In genomic region chr3:2001306-2002108, GRCh38 we compare ENCODE assay signal across 26 cellular contexts.
"Had no signal": no experiment of that assay in that cellular context is flagged by ENCODE, and none has a peak within 500 bp of the region (broad histone marks: within the 10 kb centered on the region; RNA-seq: fewer than 3 reads in every experiment).

No MANE protein-coding gene starts in this region.

- H3K9me3 Mint-ChIP-seq: activated CD8-positive, alpha-beta T cell treated with anti-CD3 and anti-CD28 coated beads for 36 hours had no signal

- H3K4me3 Mint-ChIP-seq: activated CD4-positive, alpha-beta T cell treated with anti-CD3 and anti-CD28 coated beads, Interleukin-2, amount 10 ng/mL, durations not matched to agents 7 days and 5 days; activated CD8-positive, alpha-beta T cell treated with anti-CD3 and anti-CD28 coated beads for 36 hours; dendritic cell treated with granulocyte-macrophage colony-stimulating factor and Interleukin-4, amounts not matched to agents 40 ng/mL and 50 ng/mL, for 4 days; endodermal cell; natural killer cell treated with Interleukin-12 subunit alpha and Interleukin-12 subunit beta and Interleukin-15 and Interleukin-18, amount 100 ng/mL, for 72 hours; T-helper 17 cell; WTC11 had no signal

- H3K4me1 Mint-ChIP-seq: activated CD4-positive, alpha-beta T cell treated with anti-CD3 and anti-CD28 coated beads, Interleukin-2, amount 10 ng/mL, durations not matched to agents 7 days and 5 days; endodermal cell; T-helper 17 cell; WTC11 had no signal

- ATAC-seq: activated CD8-positive, alpha-beta T cell treated with anti-CD3 and anti-CD28 coated beads for 36 hours; activated naive CD4-positive, alpha-beta T cell treated with anti-CD3 and anti-CD28 coated beads, Interleukin-2, amount 50 U/mL, for 72 hours; foreskin keratinocyte; heart right ventricle; left lung; lower lobe of right lung; natural killer cell treated with Interleukin-12 subunit alpha and Interleukin-12 subunit beta and Interleukin-15 and Interleukin-18, amount 100 ng/mL, for 72 hours; right cardiac atrium; stimulated activated naive CD8-positive, alpha-beta T cell treated with anti-CD3 and anti-CD28 coated beads, Interleukin-15, Interleukin-2, amounts not matched to agents 100 U/mL and 50 U/mL, for 24 hours; T-helper 17 cell; WTC11 had no signal

- DNase-seq: activated CD4-positive, alpha-beta T cell treated with anti-CD3 and anti-CD28 coated beads for 1 hour; activated CD4-positive, alpha-beta T cell treated with anti-CD3 and anti-CD28 coated beads, Interleukin-2, amount 10 ng/mL, durations not matched to agents 7 days and 5 days; activated CD8-positive, alpha-beta T cell treated with anti-CD3 and anti-CD28 coated beads for 36 hours; activated naive CD4-positive, alpha-beta T cell; activated T-cell treated with anti-CD3 and anti-CD28 coated beads, Interleukin-2, amount 50 U/mL, for 48 hours; central memory CD4-positive, alpha-beta T cell; endodermal cell; foreskin keratinocyte; heart right ventricle; left lung; lower lobe of right lung; mesenchymal stem cell; posterior cingulate gyrus; right cardiac atrium; stimulated activated CD4-positive, alpha-beta T cell treated with anti-CD3 and anti-CD28 coated beads, Interleukin-12 subunit alpha, Interleukin-12 subunit beta, amount 100 ng/mL, for 4 hours; stimulated activated CD4-positive, alpha-beta T cell treated with anti-CD3 and anti-CD28 coated beads, Interleukin-4, amount 100 ng/mL, for 1 hour; stimulated activated naive CD8-positive, alpha-beta T cell treated with anti-CD3 and anti-CD28 coated beads, Interleukin-15, Interleukin-2, amounts not matched to agents 100 U/mL and 50 U/mL, for 24 hours; T-helper 17 cell; testis; transverse colon had no signal

- H3K27me3 ChIP-seq: breast epithelium, esophagus muscularis mucosa, foreskin keratinocyte, heart right ventricle, left lung, testis, transverse colon had no signal

- H3K27me3 Mint-ChIP-seq: activated CD4-positive, alpha-beta T cell treated with anti-CD3 and anti-CD28 coated beads, Interleukin-2, amount 10 ng/mL, durations not matched to agents 7 days and 5 days; activated CD8-positive, alpha-beta T cell treated with anti-CD3 and anti-CD28 coated beads for 36 hours; dendritic cell treated with granulocyte-macrophage colony-stimulating factor and Interleukin-4, amounts not matched to agents 40 ng/mL and 50 ng/mL, for 4 days; natural killer cell treated with Interleukin-12 subunit alpha and Interleukin-12 subunit beta and Interleukin-15 and Interleukin-18, amount 100 ng/mL, for 72 hours; T-helper 17 cell had no signal

- H3K4me3 ChIP-seq: breast epithelium, esophagus muscularis mucosa, heart right ventricle, left lung, lower lobe of right lung, testis, transverse colon had no signal

- H3K36me3 ChIP-seq: breast epithelium, esophagus muscularis mucosa, heart right ventricle, left lung, lower lobe of right lung, transverse colon had no signal

- H3K27ac Mint-ChIP-seq: activated CD4-positive, alpha-beta T cell treated with anti-CD3 and anti-CD28 coated beads, Interleukin-2, amount 10 ng/mL, durations not matched to agents 7 days and 5 days; activated CD8-positive, alpha-beta T cell treated with anti-CD3 and anti-CD28 coated beads for 36 hours; activated naive CD4-positive, alpha-beta T cell treated with anti-CD3 and anti-CD28 coated beads, Interleukin-2, amount 50 U/mL, for 72 hours; dendritic cell treated with granulocyte-macrophage colony-stimulating factor and Interleukin-4, amounts not matched to agents 40 ng/mL and 50 ng/mL, for 4 days; endodermal cell; natural killer cell treated with Interleukin-12 subunit alpha and Interleukin-12 subunit beta and Interleukin-15 and Interleukin-18, amount 100 ng/mL, for 72 hours; T-helper 17 cell; WTC11 had no signal

- H3K4me1 ChIP-seq: breast epithelium, esophagus muscularis mucosa, foreskin keratinocyte, heart right ventricle, left lung, lower lobe of right lung, testis had no signal

- H3K36me3 Mint-ChIP-seq: activated naive CD4-positive, alpha-beta T cell treated with anti-CD3 and anti-CD28 coated beads, Interleukin-2, amount 50 U/mL, for 72 hours had no signal

- H3K27ac ChIP-seq: breast epithelium, esophagus muscularis mucosa, foreskin keratinocyte, heart right ventricle, left lung, lower lobe of right lung, testis, transverse colon had no signal

- H3K9me3 ChIP-seq: testis, transverse colon had no signal
